ENCODE assay signal across 12 cellular contexts in the genomic region with DNA sequence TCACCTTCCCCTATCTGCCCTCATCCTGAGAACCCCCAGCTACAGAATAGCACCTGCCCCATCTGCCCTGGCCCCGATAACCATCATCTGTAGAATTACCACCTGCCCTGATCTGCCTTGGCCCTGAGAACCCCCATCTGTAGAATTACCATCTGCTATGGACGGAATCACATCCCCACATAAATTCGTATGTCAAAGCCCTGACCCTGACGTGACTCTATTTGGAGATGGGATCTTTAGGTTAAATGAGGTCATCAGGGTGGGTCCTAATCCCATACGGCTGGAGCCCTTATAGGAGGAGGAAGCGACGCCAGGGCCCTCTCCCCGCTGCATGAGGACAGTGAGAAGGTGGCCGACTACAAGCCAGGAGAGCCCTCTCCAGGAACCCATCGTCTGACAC.
"Had no signal": no experiment of that assay in that cellular context is flagged by ENCODE, and none has a peak within 500 bp of the region (broad histone marks: within the 10 kb centered on the region; RNA-seq: fewer than 3 reads in every experiment).

No MANE protein-coding gene starts in this region.

- H3K9me3 Mint-ChIP-seq: activated naive CD4-positive, alpha-beta T cell treated with anti-CD3 and anti-CD28 coated beads, Interleukin-2, amount 10 ng/mL, durations not matched to agents 7 days and 5 days; stimulated activated memory B cell treated with anti-CD40 and anti-IgM and Interleukin-4, amounts not matched to agents 10 μg/mL and 1 μg/mL and 100 μg/mL, for 72 hours; T-helper 2 cell treated with Interferon-gamma antibody and Interleukin-4, amounts not matched to agents 5 μg/mL and 100 μg/mL, for 36 hours had no signal

- H3K36me3 ChIP-seq: transverse colon had no signal

- H3K4me3 Mint-ChIP-seq: activated CD4-positive, alpha-beta T cell treated with anti-CD3 and anti-CD28 coated beads for 36 hours; activated CD8-positive, alpha-beta T cell treated with anti-CD3 and anti-CD28 coated beads, Interleukin-2, amount 10 ng/mL, durations not matched to agents 7 days and 5 days; activated naive CD4-positive, alpha-beta T cell treated with anti-CD3 and anti-CD28 coated beads, Interleukin-2, amount 10 ng/mL, durations not matched to agents 7 days and 5 days; stimulated activated memory B cell treated with anti-CD40 and anti-IgM and Interleukin-4, amounts not matched to agents 10 μg/mL and 1 μg/mL and 100 μg/mL, for 72 hours; T-helper 2 cell treated with Interferon-gamma antibody and Interleukin-4, amounts not matched to agents 5 μg/mL and 100 μg/mL, for 36 hours had no signal

- DNase-seq: activated CD4-positive, alpha-beta T cell treated with anti-CD3 and anti-CD28 coated beads for 36 hours; activated CD8-positive, alpha-beta memory T cell treated with anti-CD3 and anti-CD28 coated beads, Interleukin-2, amount 50 U/mL, for 48 hours; activated CD8-positive, alpha-beta T cell treated with anti-CD3 and anti-CD28 coated beads, Interleukin-2, amount 10 ng/mL, durations not matched to agents 7 days and 5 days; central memory CD4-positive, alpha-beta T cell; effector CD8-positive, alpha-beta T cell; retina; small intestine; transverse colon had no signal

- H3K27me3 Mint-ChIP-seq: activated CD4-positive, alpha-beta T cell treated with anti-CD3 and anti-CD28 coated beads for 36 hours had no signal

- H3K9me3 ChIP-seq: transverse colon had no signal

- H3K27ac ChIP-seq: transverse colon had no signal

- H3K4me3 ChIP-seq: coronary artery, transverse colon had no signal

- ATAC-seq: activated CD4-positive, alpha-beta T cell treated with anti-CD3 and anti-CD28 coated beads for 36 hours; activated CD8-positive, alpha-beta T cell treated with anti-CD3 and anti-CD28 coated beads, Interleukin-2, amount 10 ng/mL, durations not matched to agents 7 days and 5 days; stimulated activated memory B cell treated with anti-CD40 and anti-IgM and Interleukin-4, amounts not matched to agents 10 μg/mL and 1 μg/mL and 100 μg/mL, for 72 hours had no signal

- H3K36me3 Mint-ChIP-seq: activated naive CD4-positive, alpha-beta T cell treated with anti-CD3 and anti-CD28 coated beads, Interleukin-2, amount 10 ng/mL, durations not matched to agents 7 days and 5 days; stimulated activated memory B cell treated with anti-CD40 and anti-IgM and Interleukin-4, amounts not matched to agents 10 μg/mL and 1 μg/mL and 100 μg/mL, for 72 hours had no signal

- H3K27ac Mint-ChIP-seq: activated CD4-positive, alpha-beta T cell treated with anti-CD3 and anti-CD28 coated beads for 36 hours; activated CD8-positive, alpha-beta T cell treated with anti-CD3 and anti-CD28 coated beads, Interleukin-2, amount 10 ng/mL, durations not matched to agents 7 days and 5 days; activated naive CD4-positive, alpha-beta T cell treated with anti-CD3 and anti-CD28 coated beads, Interleukin-2, amount 10 ng/mL, durations not matched to agents 7 days and 5 days; stimulated activated memory B cell treated with anti-CD40 and anti-IgM and Interleukin-4, amounts not matched to agents 10 μg/mL and 1 μg/mL and 100 μg/mL, for 72 hours; T-helper 2 cell treated with Interferon-gamma antibody and Interleukin-4, amounts not matched to agents 5 μg/mL and 100 μg/mL, for 36 hours had no signal
